In genomic region chr6:89352329-89353117, GRCh38 we compare ENCODE assay signal across 1 cellular context.
TF ChIP-seq lines count a peak whose summit lies in the region.

TSS of gene UBE2J1 (minus strand) at chr6:89352722. CDS start at chr6:89352569, 153 bp downstream.

TF ChIP-seq in HepG2, 621 proteins besides CTCF, POLR2A, EP300 and RAD21 (continued from another document and continues in another):
- TF ChIP-seq FLYWCH1 (CRISPR knock-in tag; IDR thresholded peaks at IDR 0.05): no peak; the same call in 1 of the 2 replicates
- TF ChIP-seq NRL (CRISPR knock-in tag; IDR thresholded peaks at IDR 0.05; ENCODE audit: borderline replicate concordance): peak; percentile 71
- TF ChIP-seq ZSCAN30 (CRISPR knock-in tag; IDR thresholded peaks at IDR 0.05): peak; percentile 82; the same call in 1 of the 2 replicates
- no peak for TF ChIP-seq JDP2 (CRISPR knock-in tag; IDR thresholded peaks at IDR 0.05; ENCODE audit: borderline replicate concordance)
- TF ChIP-seq KDM3A (CRISPR knock-in tag; IDR thresholded peaks at IDR 0.05; ENCODE audit: low read depth): 0 out of 2 replicates have a peak, but pooled peaks have one; percentile 12
- no peak for TF ChIP-seq ZBTB43 (CRISPR knock-in tag; conservative IDR thresholded peaks at IDR 0.05)
- no peak for TF ChIP-seq ZNF292 (CRISPR knock-in tag; IDR thresholded peaks at IDR 0.05; ENCODE audit: borderline replicate concordance, low read depth)
- TF ChIP-seq ZNF780A (CRISPR knock-in tag; IDR thresholded peaks at IDR 0.05): no peak
- TF ChIP-seq ZNF558 (CRISPR knock-in tag; IDR thresholded peaks at IDR 0.05; ENCODE audit: borderline replicate concordance): peak; percentile 37; the same call in 1 of the 2 replicates
- TF ChIP-seq ZNF331 (CRISPR knock-in tag; IDR thresholded peaks at IDR 0.05): peak; percentile 36; the same call in 1 of the 2 replicates
- no peak for TF ChIP-seq HNRNPH1 (optimal IDR thresholded peaks at IDR 0.05; ENCODE audit: low read depth, low read length)
- TF ChIP-seq ZNF484 (CRISPR knock-in tag; IDR thresholded peaks at IDR 0.05; ENCODE audit: borderline replicate concordance, low read depth): no peak
- TF ChIP-seq PRDM15 (CRISPR knock-in tag; IDR thresholded peaks at IDR 0.05): no peak
- peak; percentile 47 for TF ChIP-seq ARNT2 (CRISPR knock-in tag; IDR thresholded peaks at IDR 0.05; ENCODE audit: low read depth)
- no peak for TF ChIP-seq ZNF318 (CRISPR knock-in tag; IDR thresholded peaks at IDR 0.05)
- TF ChIP-seq PCBP2 (optimal IDR thresholded peaks at IDR 0.05; ENCODE audit: low read depth, low read length, poor library complexity, severe bottlenecking): no peak
- TF ChIP-seq CBX2 (IDR thresholded peaks at IDR 0.05; ENCODE audit: low read depth, low read length): no peak
- TF ChIP-seq CBX2 (CRISPR knock-in tag; IDR thresholded peaks at IDR 0.05; ENCODE audit: low read depth): no peak
- TF ChIP-seq TOE1 (CRISPR knock-in tag; IDR thresholded peaks at IDR 0.05): no peak
- TF ChIP-seq ZNF337 (CRISPR knock-in tag; IDR thresholded peaks at IDR 0.05; ENCODE audit: borderline replicate concordance, low read depth): no peak
- TF ChIP-seq PAWR (CRISPR knock-in tag; IDR thresholded peaks at IDR 0.05; ENCODE audit: borderline replicate concordance): 0 out of 2 replicates have a peak, but pooled peaks have one; percentile 32
- TF ChIP-seq FOXC1 (CRISPR knock-in tag; IDR thresholded peaks at IDR 0.05; ENCODE audit: borderline replicate concordance): peak; percentile 72; the same call in 1 of the 2 replicates
- no peak for TF ChIP-seq ZNF672 (CRISPR knock-in tag; IDR thresholded peaks at IDR 0.05)
- no peak for TF ChIP-seq RFXANK (CRISPR knock-in tag; IDR thresholded peaks at IDR 0.05)
- no peak for TF ChIP-seq NFIC (IDR thresholded peaks at IDR 0.05; ENCODE audit: low read length)
- peak; percentile 59; the same call in 1 of the 2 replicates for TF ChIP-seq SPEN (CRISPR knock-in tag; IDR thresholded peaks at IDR 0.05; ENCODE audit: low read depth)
- no peak for TF ChIP-seq SUZ12 (IDR thresholded peaks at IDR 0.05; ENCODE audit: low read depth, low read length)
- TF ChIP-seq ZNF776 (CRISPR knock-in tag; IDR thresholded peaks at IDR 0.05): peak; percentile 87
- no peak for TF ChIP-seq ZNF10 (CRISPR knock-in tag; IDR thresholded peaks at IDR 0.05; ENCODE audit: borderline replicate concordance, low read depth)
- no peak; the same call in none of the 2 replicates for TF ChIP-seq ZNF33B (CRISPR knock-in tag; IDR thresholded peaks at IDR 0.05)
- TF ChIP-seq ZNF790 (CRISPR knock-in tag; IDR thresholded peaks at IDR 0.05; ENCODE audit: borderline replicate concordance): peak; percentile 97; the same call in 1 of the 2 replicates
- peak; percentile 11; the same call in 1 of the 2 replicates for TF ChIP-seq KLF15 (CRISPR knock-in tag; IDR thresholded peaks at IDR 0.05; ENCODE audit: borderline replicate concordance)
- no peak for TF ChIP-seq ZNF557 (CRISPR knock-in tag; IDR thresholded peaks at IDR 0.05)
- TF ChIP-seq ZNF891 (CRISPR knock-in tag; IDR thresholded peaks at IDR 0.05): peak; percentile 85; the same call in 1 of the 2 replicates
- TF ChIP-seq SCMH1 (CRISPR knock-in tag; IDR thresholded peaks at IDR 0.05; ENCODE audit: borderline replicate concordance): no peak
- TF ChIP-seq HHEX (CRISPR knock-in tag; IDR thresholded peaks at IDR 0.05): no peak
- TF ChIP-seq FOXJ3 (CRISPR knock-in tag; IDR thresholded peaks at IDR 0.05; ENCODE audit: borderline replicate concordance): no peak
- TF ChIP-seq ZNF326 (CRISPR knock-in tag; IDR thresholded peaks at IDR 0.05; ENCODE audit: borderline replicate concordance): no peak
- no peak for TF ChIP-seq ZBTB40 (IDR thresholded peaks at IDR 0.05)
- TF ChIP-seq ZBTB40 (CRISPR knock-in tag; IDR thresholded peaks at IDR 0.05): peak; percentile 84
- TF ChIP-seq ZNF24 (IDR thresholded peaks at IDR 0.05): no peak
- TF ChIP-seq KLF9 (CRISPR knock-in tag; IDR thresholded peaks at IDR 0.05; ENCODE audit: low read depth): no peak
- no peak for TF ChIP-seq ZNF382 (CRISPR knock-in tag; IDR thresholded peaks at IDR 0.05; ENCODE audit: borderline replicate concordance)
- peak; percentile 92 for TF ChIP-seq ZSCAN20 (CRISPR knock-in tag; IDR thresholded peaks at IDR 0.05; ENCODE audit: borderline replicate concordance)
